In the genomic region with DNA sequence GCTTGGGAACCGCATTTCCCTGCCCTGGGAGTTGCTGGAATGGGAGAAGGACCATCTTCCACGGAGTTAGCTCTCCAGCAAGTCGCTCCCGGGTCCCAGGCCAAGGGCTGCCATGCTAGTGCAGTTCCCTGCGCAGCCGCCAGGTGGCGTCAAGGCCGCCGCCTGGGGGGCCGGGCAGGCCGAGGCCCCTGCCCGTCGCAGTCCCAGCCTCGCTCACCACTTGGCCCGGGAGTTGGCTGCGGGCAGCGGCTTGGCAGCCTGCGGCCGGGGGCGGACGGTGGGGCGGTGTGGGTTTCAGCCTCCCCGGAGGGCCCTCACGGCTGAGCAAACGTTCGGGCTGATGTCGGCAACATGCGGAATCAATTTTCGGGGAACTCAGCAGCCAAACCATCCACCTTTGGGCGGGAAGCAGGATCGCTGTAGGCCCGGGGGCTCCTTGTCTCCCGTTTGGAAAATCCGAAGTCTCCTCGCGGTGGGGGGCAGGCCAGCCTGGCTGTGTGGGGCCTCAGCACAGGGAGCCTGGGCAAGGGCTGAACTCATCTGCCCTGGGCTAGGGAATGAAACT, we compare ENCODE assay signal across 8 cellular contexts.
A peak's percentile ranks its signal among the peaks of the same experiment; 100 is the strongest.
DNase-seq lines count a peak whose midpoint lies in the region; ATAC-seq and TF ChIP-seq lines count a peak whose summit lies in the region.

No MANE protein-coding gene starts in this region.

- peaks cover 0 to 2% of the 10 kb centered on the region in 2 donors for H3K9me3 Mint-ChIP-seq in activated T-cell treated with anti-CD3 and anti-CD28 coated beads, Interleukin-2, amount 50 U/mL, for 72 hours

- CTCF ChIA-PET in HCT116 (lab: Charles Lee) = interaction anchor here (0.6 to 1.9 kb wide), 8 partner anchors 9 to 672 kb away, joined by 3 to 14 read pairs (median 4); no protein-coding TSS in a partner anchor

- intact Hi-C loops in HCT116 (cut with micrococcal nuclease) = loop anchor here (1.0 kb wide), 1 partner anchor 672 kb away; no protein-coding TSS in a partner anchor
- intact Hi-C loops in thyroid gland (cut with DNase I) = loop anchor here (5.0 kb wide), 1 partner anchor 671 kb away; no protein-coding TSS in a partner anchor

- H3K36me3 Mint-ChIP-seq in activated T-cell treated with anti-CD3 and anti-CD28 coated beads, Interleukin-2, amount 50 U/mL, for 72 hours (ENCODE audit: insufficient read depth in 2 of 2) = no peaks in the 10 kb centered on the region

- H4K20me1 ChIP-seq in HCT116 (ENCODE audit: insufficient read depth) = no peaks in the 10 kb centered on the region

- H3K4me1 Mint-ChIP-seq in activated T-cell treated with anti-CD3 and anti-CD28 coated beads, Interleukin-2, amount 50 U/mL, for 72 hours (ENCODE audit: low read depth) = no peaks in the 10 kb centered on the region

- ATAC-seq in HCT116 = peak; percentile 95
- ATAC-seq in activated T-cell treated with anti-CD3 and anti-CD28 coated beads, Interleukin-2, amount 50 U/mL, for 72 hours (replicated peaks in 1 of 2) = peak in 1 of 2 donors; percentile 44

- TF ChIP-seq POLR2A in HCT116 (IDR thresholded peaks at IDR 0.05; ENCODE audit: borderline replicate concordance, extremely low read depth, insufficient read depth, insufficient read length) = no peak
- no peak for TF ChIP-seq POLR2A in thyroid gland (IDR thresholded peaks at IDR 0.05)

- WGBS in thyroid gland, 2 donors = 52 to 80% methylated on average over 2 to 14 of the region's 36 CpGs

- H3K27ac ChIP-seq in HCT116 (ENCODE audit: low read depth, low read length) (no peak overlapping the region), thyroid gland (no peak overlapping the region)

- no peaks in the 10 kb centered on the region for H3K27me3 ChIP-seq in HCT116 (ENCODE audit: insufficient read depth, low read length)
- H3K27me3 ChIP-seq in iPS-15b (ENCODE audit: control insufficient read depth, insufficient read depth, low read length) = peaks cover 21% of the 10 kb centered on the region
- no peaks in the 10 kb centered on the region for H3K27me3 ChIP-seq in thyroid gland

- RAD21 ChIA-PET in HCT116 (lab: Charles Lee; ENCODE audit: low non-redundant PET in 1 of 2, low total read pairs in 2 of 2, uncharacterized antibody in 2 of 2, unreplicated experiment in 2 of 2) = no interaction called here

- H3K36me3 ChIP-seq in ES-I3 (ENCODE audit: insufficient read depth, low read length) (no peaks in the 10 kb centered on the region), HCT116 (ENCODE audit: control insufficient read depth in 1 of 2, insufficient read depth in 2 of 2, low read length in 2 of 2) (no peaks in the 10 kb centered on the region), iPS-15b (ENCODE audit: control insufficient read depth, insufficient read depth, low read length) (no peaks in the 10 kb centered on the region), thyroid gland (no peaks in the 10 kb centered on the region)

- DNase-seq in HCT116 (ENCODE audit: low read depth, low spot score) = no peak
- DNase-seq in activated T-cell treated with anti-CD3 and anti-CD28 coated beads, Interleukin-2, amount 50 U/mL, for 72 hours = peak; percentile 20 to 45
- peak; percentile 47 to 59 for DNase-seq in thyroid gland
- no peak for DNase-seq in cortex of kidney (lab: John Stamatoyannopoulos, UW)
- DNase-seq in foreskin melanocyte = no peak
- DNase-seq in NCI-H82 treated with DMSO at 0.1 percent for 48 hours (lab: John Stamatoyannopoulos, UW; ENCODE audit: unreplicated experiment) = no peak

- peak; percentile 58 for TF ChIP-seq RAD21 in HCT116 (IDR thresholded peaks at IDR 0.05; ENCODE audit: low read depth)

- no peak overlapping the region for H3K4me2 ChIP-seq in HCT116 (ENCODE audit: low read length)

- TF ChIP-seq CTCF in HCT116 (IDR thresholded peaks at IDR 0.05 in 2 of 3, conservative IDR thresholded peaks at IDR 0.05 in 1 of 3; ENCODE audit: borderline replicate concordance in 1 of 3, insufficient read depth in 1 of 3, low read depth in 2 of 3, low read length in 2 of 3) (peak; percentile 37 to 98 (median 94); a peak in 4 of 6 replicates), thyroid gland (IDR thresholded peaks at IDR 0.05) (peak in 5 of 6 experiments; percentile 72 to 98 (median 90))

- BruUV-seq in HCT116 (replicated peaks; lab: Mats Ljungman, UMichigan) = no TSS peak

- POLR2A ChIA-PET in HCT116 (lab: Charles Lee) = no interaction called here

- H2AFZ ChIP-seq in HCT116 (ENCODE audit: low read depth, low read length, poor library complexity, severe bottlenecking) = no peak overlapping the region

- H3K9me2 ChIP-seq in HCT116 (ENCODE audit: insufficient read depth) = no peaks in the 10 kb centered on the region

- H3K9ac ChIP-seq in ES-I3 (ENCODE audit: low read depth, low read length) = peak overlapping the region; percentile 43; the same call in 1 of the 2 replicates
- no peak overlapping the region for H3K9ac ChIP-seq in HCT116 (ENCODE audit: low read length)
- H3K9ac ChIP-seq in iPS-15b (ENCODE audit: low read depth, low read length) = no peak overlapping the region

- H3K9me3 ChIP-seq in ES-I3 (ENCODE audit: control insufficient read depth, insufficient read depth, low read length) = no peaks in the 10 kb centered on the region
- no peaks in the 10 kb centered on the region for H3K9me3 ChIP-seq in HCT116 (ENCODE audit: control insufficient read depth in 1 of 2, insufficient read depth in 1 of 2, low read depth in 1 of 2, low read length in 2 of 2)
- H3K9me3 ChIP-seq in iPS-15b (ENCODE audit: control insufficient read depth, insufficient read depth, low read length) = no peaks in the 10 kb centered on the region
- H3K9me3 ChIP-seq in thyroid gland = no peaks in the 10 kb centered on the region

- no peaks in the 10 kb centered on the region for H3K79me2 ChIP-seq in HCT116 (ENCODE audit: insufficient read depth, low read length)

- H3K4me3 Mint-ChIP-seq in activated T-cell treated with anti-CD3 and anti-CD28 coated beads, Interleukin-2, amount 50 U/mL, for 72 hours = no peak overlapping the region

- H3K4me1 ChIP-seq in ES-I3 (ENCODE audit: insufficient read depth, low read length) = no peaks in the 10 kb centered on the region
- no peaks in the 10 kb centered on the region for H3K4me1 ChIP-seq in HCT116 (ENCODE audit: control insufficient read depth in 1 of 2, insufficient read depth in 2 of 2, low read length in 2 of 2)
- H3K4me1 ChIP-seq in iPS-15b (ENCODE audit: control insufficient read depth, insufficient read depth, low read length) = no peaks in the 10 kb centered on the region
- H3K4me1 ChIP-seq in thyroid gland = peaks cover 0 to 4% of the 10 kb centered on the region in 2 donors

- H3K27ac Mint-ChIP-seq in activated T-cell treated with anti-CD3 and anti-CD28 coated beads, Interleukin-2, amount 50 U/mL, for 72 hours = no peak overlapping the region

- H3K27me3 Mint-ChIP-seq in activated T-cell treated with anti-CD3 and anti-CD28 coated beads, Interleukin-2, amount 50 U/mL, for 72 hours (ENCODE audit: low read depth) = no peaks in the 10 kb centered on the region

- H3K4me3 ChIP-seq in HCT116 (replicated peaks in 1 of 2; ENCODE audit: low read depth in 1 of 2, low read length in 2 of 2) (no peak overlapping the region), iPS-15b (ENCODE audit: low read depth, low read length) (peak overlapping the region; percentile 31), thyroid gland (replicated peaks in 1 of 3) (no peak overlapping the region)

TF ChIP-seq in HCT116, 20 proteins besides CTCF, POLR2A, EP300 and RAD21:
- TF ChIP-seq, protein P1, sequence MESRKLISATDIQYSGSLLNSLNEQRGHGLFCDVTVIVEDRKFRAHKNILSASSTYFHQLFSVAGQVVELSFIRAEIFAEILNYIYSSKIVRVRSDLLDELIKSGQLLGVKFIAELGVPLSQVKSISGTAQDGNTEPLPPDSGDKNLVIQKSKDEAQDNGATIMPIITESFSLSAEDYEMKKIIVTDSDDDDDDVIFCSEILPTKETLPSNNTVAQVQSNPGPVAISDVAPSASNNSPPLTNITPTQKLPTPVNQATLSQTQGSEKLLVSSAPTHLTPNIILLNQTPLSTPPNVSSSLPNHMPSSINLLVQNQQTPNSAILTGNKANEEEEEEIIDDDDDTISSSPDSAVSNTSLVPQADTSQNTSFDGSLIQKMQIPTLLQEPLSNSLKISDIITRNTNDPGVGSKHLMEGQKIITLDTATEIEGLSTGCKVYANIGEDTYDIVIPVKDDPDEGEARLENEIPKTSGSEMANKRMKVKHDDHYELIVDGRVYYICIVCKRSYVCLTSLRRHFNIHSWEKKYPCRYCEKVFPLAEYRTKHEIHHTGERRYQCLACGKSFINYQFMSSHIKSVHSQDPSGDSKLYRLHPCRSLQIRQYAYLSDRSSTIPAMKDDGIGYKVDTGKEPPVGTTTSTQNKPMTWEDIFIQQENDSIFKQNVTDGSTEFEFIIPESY (IDR thresholded peaks at IDR 0.05; ENCODE audit: extremely low read depth, insufficient replicate concordance, low read length) = no peak
- no peak for TF ChIP-seq ZFX (IDR thresholded peaks at IDR 0.05)

Comparison
In these comparisons a context has a peak if more than half of its experiments do, and no peak if none do; other contexts are left out.
1. DNase-seq: peak in activated T-cell treated with anti-CD3 and anti-CD28 coated beads, Interleukin-2, amount 50 U/mL, for 72 hours (2 of 2) and thyroid gland (2 of 2); none in HCT116 (single experiment), cortex of kidney (single experiment), foreskin melanocyte (single experiment) and NCI-H82 treated with DMSO at 0.1 percent for 48 hours (single experiment).